17 cellular contexts compared by ENCODE assay signal in genomic region chr14:96125536-96125935, GRCh38.
DNase-seq lines count a peak whose midpoint lies in the region; FAIRE-seq and TF ChIP-seq lines count a peak whose summit lies in the region.
"Had no signal": no experiment of that assay in that cellular context is flagged by ENCODE, and none has a peak within 500 bp of the region (broad histone marks: within the 10 kb centered on the region; RNA-seq: fewer than 3 reads in every experiment).

No MANE protein-coding gene starts in this region.

- no peak overlapping the region for H2AFZ ChIP-seq in trophoblast cell (ENCODE audit: insufficient read depth, low read length, poor library complexity)

- no peak for TF ChIP-seq CTCF in RWPE1 (conservative IDR thresholded peaks at IDR 0.05; ENCODE audit: low read depth)

- H3K4me1 ChIP-seq in trophoblast cell (ENCODE audit: control insufficient read depth in 1 of 2, insufficient read depth in 2 of 2, low read length in 2 of 2): peaks cover 10 to 17% of the 10 kb centered on the region in 2 experiments
- H3K4me1 ChIP-seq: ascending aorta, HAP-1, psoas muscle had no signal

- H3K9ac ChIP-seq in trophoblast cell (ENCODE audit: low read length): no peak overlapping the region
- H3K9ac ChIP-seq: KMS-11 had no signal

- peak overlapping the region; percentile 83 for H2BK12ac ChIP-seq in trophoblast cell (ENCODE audit: low read length)

- WGBS in trophoblast cell (ENCODE audit: extremely low coverage, insufficient coverage, insufficient read length): no CpG with 5 or more reads among the region's 3 CpGs

- H3K4me1 Mint-ChIP-seq in activated naive CD4-positive, alpha-beta T cell treated with anti-CD3 and anti-CD28 coated beads, Interleukin-2, amount 50 U/mL, for 24 hours: peaks cover 53% of the 10 kb centered on the region

- H3K27me3 Mint-ChIP-seq in activated naive CD4-positive, alpha-beta T cell treated with anti-CD3 and anti-CD28 coated beads, Interleukin-2, amount 50 U/mL, for 24 hours: no peaks in the 10 kb centered on the region

- H3K27ac ChIP-seq in trophoblast cell (ENCODE audit: low read depth, low read length) (no peak overlapping the region), RWPE1 (no peak overlapping the region)
- H3K27ac ChIP-seq: ascending aorta, KMS-11, psoas muscle had no signal

- no peaks in the 10 kb centered on the region for H3K9me3 Mint-ChIP-seq in activated naive CD4-positive, alpha-beta T cell treated with anti-CD3 and anti-CD28 coated beads, Interleukin-2, amount 50 U/mL, for 24 hours
- H3K9me3 Mint-ChIP-seq: nephron had no signal

- H3K79me2 ChIP-seq in trophoblast cell (ENCODE audit: control insufficient read depth, insufficient read depth, low read length, poor library complexity): no peaks in the 10 kb centered on the region

- H3K36me3 Mint-ChIP-seq in activated naive CD4-positive, alpha-beta T cell treated with anti-CD3 and anti-CD28 coated beads, Interleukin-2, amount 50 U/mL, for 24 hours: no peaks in the 10 kb centered on the region

- peak overlapping the region; percentile 64 for H3K14ac ChIP-seq in trophoblast cell (ENCODE audit: low read length)

- H4K12ac ChIP-seq in trophoblast cell (ENCODE audit: low read depth, low read length): no peak overlapping the region

- H3K4me2 ChIP-seq in trophoblast cell (ENCODE audit: low read length): no peak overlapping the region
- H3K4me2 ChIP-seq: KMS-11, smooth muscle cell had no signal

- FAIRE-seq in GM19239 (lab: Jason Lieb, UNC): no peak
- FAIRE-seq: colon had no signal

- H3K79me1 ChIP-seq in trophoblast cell (ENCODE audit: low read length): peaks cover 40% of the 10 kb centered on the region

- no peak overlapping the region for H3K4me3 ChIP-seq in trophoblast cell (ENCODE audit: low read depth, low read length)
- H3K4me3 ChIP-seq: ascending aorta, HAP-1, psoas muscle, smooth muscle cell had no signal

- no peaks in the 10 kb centered on the region for H3K27me3 ChIP-seq in trophoblast cell (ENCODE audit: insufficient read depth, low read length)
- H3K27me3 ChIP-seq: ascending aorta had no signal

- no peak overlapping the region for H3K4ac ChIP-seq in trophoblast cell (ENCODE audit: low read depth, low read length)

- peak overlapping the region; percentile 41 for H2BK120ac ChIP-seq in trophoblast cell (ENCODE audit: insufficient read depth, low read length, poor library complexity)

- CTCF ChIA-PET in RWPE1 (lab: Yijun Ruan, JAX): interaction anchor here (0.5 kb wide), 1 partner anchor 440 kb away, joined by 3 read pairs; no protein-coding TSS in a partner anchor

- peak overlapping the region; percentile 31 for H2BK5ac ChIP-seq in trophoblast cell (ENCODE audit: low read depth, low read length, poor library complexity)

- no peak overlapping the region for H4K8ac ChIP-seq in trophoblast cell (ENCODE audit: low read depth, low read length)

- H3K18ac ChIP-seq in trophoblast cell (ENCODE audit: low read length): peak overlapping the region; percentile 81

- no peak overlapping the region for H3K23ac ChIP-seq in trophoblast cell (ENCODE audit: low read length)

- peak overlapping the region; percentile 41 for H3K27ac Mint-ChIP-seq in activated naive CD4-positive, alpha-beta T cell treated with anti-CD3 and anti-CD28 coated beads, Interleukin-2, amount 50 U/mL, for 24 hours

- no peak for DNase-seq in activated naive CD4-positive, alpha-beta T cell (lab: John Stamatoyannopoulos, UW)
- DNase-seq in NCI-H1092 (lab: John Stamatoyannopoulos, UW) (peak; percentile 6), fibroblast of gingiva (ENCODE audit: low read depth) (peak; percentile 40), trophoblast cell (no peak), RWPE1 (ENCODE audit: low spot score) (no peak), T1000 (lab: John Stamatoyannopoulos, UW) (no peak), GM19239 (ENCODE audit: insufficient read length, low spot score) (no peak)
- DNase-seq: NCI-H1417, NCI-H226, psoas muscle had no signal

- H4K91ac ChIP-seq in trophoblast cell (ENCODE audit: low read depth, low read length): peak overlapping the region; percentile 89

- POLR2A ChIA-PET in RWPE1 (lab: Yijun Ruan, JAX; ENCODE audit: low non-redundant PET): no interaction called here

- H3K9me3 ChIP-seq in trophoblast cell (ENCODE audit: insufficient read depth, low read depth, low read length): no peaks in the 10 kb centered on the region
- H3K9me3 ChIP-seq: ascending aorta, HAP-1, psoas muscle had no signal

- H3K4me3 Mint-ChIP-seq in activated naive CD4-positive, alpha-beta T cell treated with anti-CD3 and anti-CD28 coated beads, Interleukin-2, amount 50 U/mL, for 24 hours: no peak overlapping the region
- H3K4me3 Mint-ChIP-seq: nephron had no signal

- peak overlapping the region; percentile 52 for H2AK5ac ChIP-seq in trophoblast cell (ENCODE audit: low read length)

- H3K36me3 ChIP-seq in trophoblast cell (ENCODE audit: control insufficient read depth in 1 of 2, insufficient read depth in 2 of 2, low read length in 2 of 2): no peaks in the 10 kb centered on the region
- H3K36me3 ChIP-seq: ascending aorta, HAP-1 had no signal

Comparison
In these comparisons a context has a peak if more than half of its experiments do, and no peak if none do; other contexts are left out.
1. DNase-seq: peak in NCI-H1092 (single experiment) and fibroblast of gingiva (single experiment); none in activated naive CD4-positive, alpha-beta T cell (0 of 4), trophoblast cell (0 of 2), RWPE1 (single experiment), T1000 (single experiment) and GM19239 (single experiment).